In genomic region chr12:111354511-111354910, GRCh38 we compare ENCODE assay signal across 15 cellular contexts. TPM values are rescaled to one million over a fixed set of nuclear protein-coding genes. Genes with fewer than 3 reads are reported as not detected.
DNase-seq lines count a peak whose midpoint lies in the region; ATAC-seq and TF ChIP-seq lines count a peak whose summit lies in the region.
"Had no signal": no experiment of that assay in that cellular context is flagged by ENCODE, and none has a peak within 500 bp of the region (broad histone marks: within the 10 kb centered on the region; RNA-seq: fewer than 3 reads in every experiment).

No MANE protein-coding gene starts in this region.

- H3K27me3 Mint-ChIP-seq in endodermal cell (ENCODE audit: insufficient read depth) (no peaks in the 10 kb centered on the region), immature natural killer cell (ENCODE audit: low read depth in 3 of 3) (peaks cover 0 to 1% (median 0%) of the 10 kb centered on the region in 3 donors)
- H3K27me3 Mint-ChIP-seq in activated CD4-positive, alpha-beta T cell treated with anti-CD3 and anti-CD28 coated beads, Interleukin-2, amount 10 ng/mL, durations not matched to agents 7 days and 5 days, result peaks cover 8% of the 10 kb centered on the region

- no peak overlapping the region for H3K27ac ChIP-seq in endodermal cell (ENCODE audit: low read depth, low read length)
- no peak overlapping the region for H3K27ac ChIP-seq in osteoblast (ENCODE audit: low read depth, low read length)
- H3K27ac ChIP-seq: GM23248 had no signal

- H3K9ac ChIP-seq in endodermal cell (ENCODE audit: extremely low read depth, low read length, poor library complexity, severe bottlenecking), result no peak overlapping the region
- H3K9ac ChIP-seq: GM23248 had no signal

- no peaks in the 10 kb centered on the region for H3K9me3 ChIP-seq in endodermal cell (ENCODE audit: control insufficient read depth, low read length)
- no peaks in the 10 kb centered on the region for H3K9me3 ChIP-seq in osteoblast (ENCODE audit: low read depth, low read length)

- POLR2A ChIA-PET in activated CD4-positive, alpha-beta T cell treated with anti-CD3 and anti-CD28 coated beads, Interleukin-2, amount 10 ng/mL, durations not matched to agents 7 days and 5 days (lab: Charles Lee), result no interaction called here

- H3K79me2 ChIP-seq in osteoblast (ENCODE audit: insufficient read depth, low read length), result no peaks in the 10 kb centered on the region

- no peak for TF ChIP-seq CTCF in endodermal cell (conservative IDR thresholded peaks at IDR 0.05)
- TF ChIP-seq CTCF in osteoblast (IDR thresholded peaks at IDR 0.05; ENCODE audit: extremely low read depth, low read depth, low read length), result no peak

- H4K20me1 ChIP-seq in osteoblast (ENCODE audit: insufficient read depth, low read length), result no peaks in the 10 kb centered on the region
- H4K20me1 ChIP-seq: BLaER1 treated with 17β-estradiol and CSF1 and Interleukin-3, amounts not matched to agents 10 nM and 100 nM had no signal

- peak; percentile 10 for DNase-seq in EH (ENCODE audit: low read depth)
- DNase-seq in endodermal cell, result no peak
- DNase-seq in osteoblast (ENCODE audit: insufficient read length, low spot score, missing footprints), result peak; percentile 73
- no peak for DNase-seq in epidermal melanocyte (ENCODE audit: insufficient read length, low spot score)
- no peak for DNase-seq in activated CD4-positive, alpha-beta T cell treated with anti-CD3 and anti-CD28 coated beads, Interleukin-2, amount 10 ng/mL, durations not matched to agents 7 days and 5 days
- no peak for DNase-seq in immature natural killer cell
- DNase-seq: CD4-positive, alpha-beta T cell; CD8-positive, alpha-beta memory T cell; DMS 273 treated with DMSO at 0.1 percent for 48 hours; DMS79; GM23248; HCEC 1CT had no signal

- ATAC-seq in GM18909 (IDR thresholded peaks at IDR 0.05; ENCODE audit: poor library complexity, unreplicated experiment), result no peak

- 96 to 97% methylated on average over 5 of the region's 5 CpGs for WGBS in endodermal cell (ENCODE audit: insufficient coverage in 1 of 2, insufficient read length in 1 of 2), 2 experiments

- H3K4me2 ChIP-seq in osteoblast (ENCODE audit: insufficient read depth, low read length), result no peak overlapping the region

- no peaks in the 10 kb centered on the region for H3K27me3 ChIP-seq in endodermal cell (ENCODE audit: control insufficient read depth, insufficient read depth, low read length, poor library complexity, severe bottlenecking)
- H3K27me3 ChIP-seq in osteoblast (ENCODE audit: insufficient read depth, low read length), result no peaks in the 10 kb centered on the region
- H3K27me3 ChIP-seq: BLaER1 treated with 17β-estradiol and CSF1 and Interleukin-3, amounts not matched to agents 10 nM and 100 nM had no signal

- H3K27ac Mint-ChIP-seq in endodermal cell (peak overlapping the region; percentile 26), immature natural killer cell (no peak overlapping the region)
- H3K27ac Mint-ChIP-seq in activated CD4-positive, alpha-beta T cell treated with anti-CD3 and anti-CD28 coated beads, Interleukin-2, amount 10 ng/mL, durations not matched to agents 7 days and 5 days, result no peak overlapping the region
- H3K27ac Mint-ChIP-seq: CD4-positive, alpha-beta T cell; CD8-positive, alpha-beta memory T cell had no signal

- H3K4me1 Mint-ChIP-seq in endodermal cell, result peaks cover 4% of the 10 kb centered on the region
- H3K4me1 Mint-ChIP-seq in activated CD4-positive, alpha-beta T cell treated with anti-CD3 and anti-CD28 coated beads, Interleukin-2, amount 10 ng/mL, durations not matched to agents 7 days and 5 days, result peaks cover 3% of the 10 kb centered on the region
- H3K4me1 Mint-ChIP-seq in immature natural killer cell, result peaks cover 4% of the 10 kb centered on the region in 2 donors

- H3K4me3 Mint-ChIP-seq in endodermal cell (no peak overlapping the region), immature natural killer cell (no peak overlapping the region)
- H3K4me3 Mint-ChIP-seq in activated CD4-positive, alpha-beta T cell treated with anti-CD3 and anti-CD28 coated beads, Interleukin-2, amount 10 ng/mL, durations not matched to agents 7 days and 5 days, result no peak overlapping the region
- H3K4me3 Mint-ChIP-seq: CD14-positive monocyte; CD4-positive, alpha-beta T cell; CD8-positive, alpha-beta memory T cell had no signal

- no peak overlapping the region for H3K4me3 ChIP-seq in endodermal cell (ENCODE audit: low read length)
- no peak overlapping the region for H3K4me3 ChIP-seq in osteoblast (ENCODE audit: insufficient read depth, low read length)
- H3K4me3 ChIP-seq: BLaER1 treated with 17β-estradiol and CSF1 and Interleukin-3, amounts not matched to agents 10 nM and 100 nM; GM23248 had no signal

- H3K36me3 Mint-ChIP-seq in endodermal cell (ENCODE audit: low read depth) (peaks cover 4% of the 10 kb centered on the region), immature natural killer cell (no peaks in the 10 kb centered on the region)
- no peaks in the 10 kb centered on the region for H3K36me3 Mint-ChIP-seq in activated CD4-positive, alpha-beta T cell treated with anti-CD3 and anti-CD28 coated beads, Interleukin-2, amount 10 ng/mL, durations not matched to agents 7 days and 5 days (ENCODE audit: low read depth)
- H3K36me3 Mint-ChIP-seq: CD14-positive monocyte; CD8-positive, alpha-beta memory T cell had no signal

- no peaks in the 10 kb centered on the region for H3K36me3 ChIP-seq in endodermal cell (ENCODE audit: control insufficient read depth, insufficient read depth, low read length)
- H3K36me3 ChIP-seq in osteoblast (ENCODE audit: insufficient read depth, low read length), result no peaks in the 10 kb centered on the region
- H3K36me3 ChIP-seq: BLaER1 treated with 17β-estradiol and CSF1 and Interleukin-3, amounts not matched to agents 10 nM and 100 nM had no signal

- no peak overlapping the region for H2AFZ ChIP-seq in osteoblast (ENCODE audit: low read length)
- H2AFZ ChIP-seq: GM23248 had no signal

- H3K4me1 ChIP-seq in endodermal cell (ENCODE audit: control insufficient read depth, insufficient read depth, low read length) (peaks cover 3% of the 10 kb centered on the region), osteoblast (ENCODE audit: insufficient read depth, low read length) (no peaks in the 10 kb centered on the region)

- H3K9me3 Mint-ChIP-seq in endodermal cell, result no peaks in the 10 kb centered on the region
- no peaks in the 10 kb centered on the region for H3K9me3 Mint-ChIP-seq in activated CD4-positive, alpha-beta T cell treated with anti-CD3 and anti-CD28 coated beads, Interleukin-2, amount 10 ng/mL, durations not matched to agents 7 days and 5 days
- H3K9me3 Mint-ChIP-seq in immature natural killer cell, result peaks cover 0 to under 1% (median 0%) of the 10 kb centered on the region in 6 donors
- H3K9me3 Mint-ChIP-seq: CD4-positive, alpha-beta T cell had no signal

- CTCF ChIA-PET in activated CD4-positive, alpha-beta T cell treated with anti-CD3 and anti-CD28 coated beads, Interleukin-2, amount 10 ng/mL, durations not matched to agents 7 days and 5 days (lab: Charles Lee), result interaction anchor here (1.0 kb wide), 1 partner anchor 11 kb away, joined by 4 read pairs; no protein-coding TSS in a partner anchor

RNA-seq across cellular contexts. Expression of gene PHETA1, which starts 14.4 kb away (rescaled TPM):
- total RNA-seq in endodermal cell (10 to 100 TPM; 15.0 to 19.2 TPM), osteoblast (8.3 and 9.1 TPM in 2 replicates)
- polyA plus RNA-seq in endodermal cell (2013, experiment 1 of 2), result 11.7 TPM
- polyA plus RNA-seq in endodermal cell (2013, experiment 2 of 2), result 11.6 TPM
- under 1 TPM; 0.69 to 0.97 TPM for total RNA-seq in activated CD4-positive, alpha-beta T cell treated with anti-CD3 and anti-CD28 coated beads, Interleukin-2, amount 10 ng/mL, durations not matched to agents 7 days and 5 days
- 1 to 10 TPM; 2.0 to 5.5 (median 2.1) TPM for polyA plus RNA-seq in immature natural killer cell

RNA-seq across cellular contexts. Expression of gene SH2B3, which starts 51.2 kb away (rescaled TPM):
- total RNA-seq in endodermal cell (1 to 10 TPM; 6.8 to 6.9 TPM), osteoblast (32.4 and 51.4 TPM in 2 replicates)
- 6.2 TPM for polyA plus RNA-seq in endodermal cell (2013, experiment 1 of 2)
- 5.0 TPM for polyA plus RNA-seq in endodermal cell (2013, experiment 2 of 2)
- total RNA-seq in activated CD4-positive, alpha-beta T cell treated with anti-CD3 and anti-CD28 coated beads, Interleukin-2, amount 10 ng/mL, durations not matched to agents 7 days and 5 days, result 10 to 100 TPM; 29.7 to 29.8 TPM
- polyA plus RNA-seq in immature natural killer cell, result 10 to 100 TPM in 1 of 3 donors, 1 to 10 TPM in 1, under 1 TPM in 1; 0.08 to 13.5 (median 5.3) TPM

Comparison
In these comparisons a context has a peak if more than half of its experiments do, and no peak if none do; other contexts are left out.
1. DNase-seq: peak in EH (single experiment) and osteoblast (single experiment); none in endodermal cell (single experiment), epidermal melanocyte (single experiment), activated CD4-positive, alpha-beta T cell treated with anti-CD3 and anti-CD28 coated beads, Interleukin-2, amount 10 ng/mL, durations not matched to agents 7 days and 5 days (single experiment) and immature natural killer cell (0 of 3).